ENCODE assay signal across 14 cellular contexts in genomic region chr19:41304706-41305483, GRCh38. TPM values are rescaled to one million over a fixed set of nuclear protein-coding genes. Genes with fewer than 3 reads are reported as not detected.
DNase-seq lines count a peak whose midpoint lies in the region; ATAC-seq and TF ChIP-seq lines count a peak whose summit lies in the region.
"Had no signal": no experiment of that assay in that cellular context is flagged by ENCODE, and none has a peak within 500 bp of the region (broad histone marks: within the 10 kb centered on the region; RNA-seq: fewer than 3 reads in every experiment).

No MANE protein-coding gene starts in this region.

- no peak for TF ChIP-seq POLR2A in suprapubic skin (IDR thresholded peaks at IDR 0.05)

- no peak for ATAC-seq in Right ventricle myocardium inferior
- no peak for ATAC-seq in activated CD8-positive, alpha-beta T cell treated with anti-CD3 and anti-CD28 coated beads for 36 hours
- ATAC-seq in memory B cell (ENCODE audit: low read depth) = no peak
- ATAC-seq: activated CD4-positive, CD25-positive, alpha-beta regulatory T cell treated with anti-CD3 and anti-CD28 coated beads, Interleukin-2, amount 50 U/mL, for 24 hours had no signal

- H3K27ac Mint-ChIP-seq in activated CD8-positive, alpha-beta T cell treated with anti-CD3 and anti-CD28 coated beads for 36 hours = peak overlapping the region; percentile 83
- H3K27ac Mint-ChIP-seq in memory B cell = peak overlapping the region; percentile 100

- H3K36me3 ChIP-seq in right atrium auricular region = peaks cover 68% of the 10 kb centered on the region
- peaks cover 71% of the 10 kb centered on the region for H3K36me3 ChIP-seq in suprapubic skin

- H3K9me3 ChIP-seq in right atrium auricular region (no peaks in the 10 kb centered on the region), suprapubic skin (no peaks in the 10 kb centered on the region)

- intact Hi-C loops in Right ventricle myocardium inferior (cut with DNase I) = no loop called here
- intact Hi-C loops in activated CD8-positive, alpha-beta T cell treated with anti-CD3 and anti-CD28 coated beads for 36 hours (cut with micrococcal nuclease) = loop anchor here (5.0 kb wide), 2 partner anchors 47 to 103 kb away; partner anchors contain the start of gene TGFB1

- H3K4me3 ChIP-seq in right atrium auricular region (no peak overlapping the region), suprapubic skin (no peak overlapping the region)

- peak overlapping the region; percentile 6 to 24 for H3K27ac ChIP-seq in right atrium auricular region
- no peak overlapping the region for H3K27ac ChIP-seq in suprapubic skin

- H3K9me3 Mint-ChIP-seq in activated CD8-positive, alpha-beta T cell treated with anti-CD3 and anti-CD28 coated beads for 36 hours = no peaks in the 10 kb centered on the region
- no peaks in the 10 kb centered on the region for H3K9me3 Mint-ChIP-seq in memory B cell

- POLR2A ChIA-PET in activated CD8-positive, alpha-beta T cell treated with anti-CD3 and anti-CD28 coated beads for 36 hours (lab: Charles Lee) = interaction anchor here (0.6 to 14.9 kb wide), 7 partner anchors 17 to 134 kb away, joined by 3 to 179 read pairs (median 3); partner anchors contain the start of gene HNRNPUL1

- H3K4me1 Mint-ChIP-seq in activated CD8-positive, alpha-beta T cell treated with anti-CD3 and anti-CD28 coated beads for 36 hours (ENCODE audit: low read depth) = peaks cover 88% of the 10 kb centered on the region
- peaks cover 47% of the 10 kb centered on the region for H3K4me1 Mint-ChIP-seq in memory B cell

- H3K27me3 ChIP-seq in right atrium auricular region (no peaks in the 10 kb centered on the region), suprapubic skin (no peaks in the 10 kb centered on the region)

- TF ChIP-seq CTCF in right atrium auricular region (IDR thresholded peaks at IDR 0.05) (no peak), suprapubic skin (IDR thresholded peaks at IDR 0.05) (no peak)
- TF ChIP-seq CTCF in activated CD8-positive, alpha-beta T cell treated with anti-CD3 and anti-CD28 coated beads for 36 hours (IDR thresholded peaks at IDR 0.05) = no peak

- H3K4me1 ChIP-seq in right atrium auricular region = peaks cover 0 to 50% of the 10 kb centered on the region in 2 donors
- H3K4me1 ChIP-seq in suprapubic skin = peaks cover 45% of the 10 kb centered on the region

- peaks cover 66% of the 10 kb centered on the region for H3K36me3 Mint-ChIP-seq in activated CD8-positive, alpha-beta T cell treated with anti-CD3 and anti-CD28 coated beads for 36 hours (ENCODE audit: low read depth)
- H3K36me3 Mint-ChIP-seq in memory B cell = peaks cover 24% of the 10 kb centered on the region

- CTCF ChIA-PET in activated CD8-positive, alpha-beta T cell treated with anti-CD3 and anti-CD28 coated beads for 36 hours (lab: Charles Lee) = interaction anchor here (1.7 to 4.6 kb wide), 2 partner anchors 41 to 100 kb away, joined by 10 to 33 read pairs; partner anchors contain the start of gene HNRNPUL1

- no peaks in the 10 kb centered on the region for H3K27me3 Mint-ChIP-seq in activated CD8-positive, alpha-beta T cell treated with anti-CD3 and anti-CD28 coated beads for 36 hours
- H3K27me3 Mint-ChIP-seq in memory B cell = no peaks in the 10 kb centered on the region

- TF ChIP-seq EP300 in suprapubic skin (IDR thresholded peaks at IDR 0.05) = no peak

- no peak overlapping the region for H3K4me3 Mint-ChIP-seq in activated CD8-positive, alpha-beta T cell treated with anti-CD3 and anti-CD28 coated beads for 36 hours
- no peak overlapping the region for H3K4me3 Mint-ChIP-seq in memory B cell

- WGBS in suprapubic skin = 67% methylated on average over 4 of the region's 4 CpGs

- no peak for DNase-seq in right atrium auricular region (ENCODE audit: low spot score)
- DNase-seq in Right ventricle myocardium inferior (ENCODE audit: missing footprints) = no peak
- DNase-seq in activated CD8-positive, alpha-beta T cell treated with anti-CD3 and anti-CD28 coated beads for 36 hours = no peak
- no peak for DNase-seq in memory B cell (ENCODE audit: low spot score in 2 of 2)
- DNase-seq in superior temporal gyrus (ENCODE audit: extremely low spot score) = no peak
- DNase-seq in suprapubic skin (ENCODE audit: low spot score in 2 of 2) = no peak
- DNase-seq in UCSD-AML1 (lab: John Stamatoyannopoulos, UW; ENCODE audit: unreplicated experiment) = no peak
- DNase-seq in NCI-H2107 treated with DMSO at 0.1 percent for 48 hours (lab: John Stamatoyannopoulos, UW; ENCODE audit: unreplicated experiment) = no peak
- DNase-seq: C1 segment of cervical spinal cord, HCEC 1CT, mesenchymal stem cell, NCI-H510A, occipital lobe had no signal

RNA-seq across cellular contexts. Expression of gene CCDC97, which starts 5.1 kb away (rescaled TPM):
- total RNA-seq in right atrium auricular region = 10 to 100 TPM in 1 of 2 donors, 1 to 10 TPM in 1; 8.1 to 16.2 TPM
- 14.6 TPM for total RNA-seq in Right ventricle myocardium inferior
- total RNA-seq in activated CD8-positive, alpha-beta T cell treated with anti-CD3 and anti-CD28 coated beads for 36 hours = 10 to 100 TPM; 15.9 to 20.4 TPM
- total RNA-seq in suprapubic skin = 10 to 100 TPM; 13.4 to 30.0 (median 18.5) TPM

RNA-seq across cellular contexts. Expression of gene HNRNPUL1, which starts 40.7 kb away (rescaled TPM):
- total RNA-seq in right atrium auricular region = 100 to 1,000 TPM in 1 of 2 donors, 10 to 100 TPM in 1; 88.8 to 109 TPM
- total RNA-seq in Right ventricle myocardium inferior = 110 TPM
- total RNA-seq in activated CD8-positive, alpha-beta T cell treated with anti-CD3 and anti-CD28 coated beads for 36 hours = 100 to 1,000 TPM; 257 to 259 TPM
- total RNA-seq in suprapubic skin = 100 to 1,000 TPM; 140 to 213 (median 188) TPM

RNA-seq across cellular contexts. Expression of gene TGFB1, which starts 48.8 kb away (rescaled TPM):
- total RNA-seq in right atrium auricular region = 10 to 100 TPM; 17.6 to 33.7 TPM
- total RNA-seq in Right ventricle myocardium inferior = 15.0 TPM
- 100 to 1,000 TPM; 112 to 123 TPM for total RNA-seq in activated CD8-positive, alpha-beta T cell treated with anti-CD3 and anti-CD28 coated beads for 36 hours
- 10 to 100 TPM; 16.4 to 19.9 (median 17.4) TPM for total RNA-seq in suprapubic skin

RNA-seq across cellular contexts. Expression of gene B9D2, which starts 59.1 kb away (rescaled TPM):
- total RNA-seq in right atrium auricular region (1 to 10 TPM; 1.9 to 3.8 TPM), Right ventricle myocardium inferior (3.2 TPM), suprapubic skin (1 to 10 TPM; 2.8 to 9.3 (median 4.8) TPM)
- 1 to 10 TPM; 3.1 to 5.1 TPM for total RNA-seq in activated CD8-positive, alpha-beta T cell treated with anti-CD3 and anti-CD28 coated beads for 36 hours
